ENCODE assay signal across 14 cellular contexts in genomic region chr3:89043406-89043947, GRCh38.
"Had no signal": no experiment of that assay in that cellular context is flagged by ENCODE, and none has a peak within 500 bp of the region (broad histone marks: within the 10 kb centered on the region; RNA-seq: fewer than 3 reads in every experiment).

No MANE protein-coding gene starts in this region.

- H3K4me3 Mint-ChIP-seq: activated naive CD8-positive, alpha-beta T cell treated with anti-CD3 and anti-CD28 coated beads, Interleukin-2, amount 10 ng/mL, durations not matched to agents 7 days and 5 days; activated T-helper 1 cell treated with anti-CD3 and anti-CD28 coated beads, Interleukin-12 subunit alpha, Interleukin-12 subunit beta, Interleukin-2, Interleukin-4 antibody, amounts not matched to agents 30 ng/mL and 10 ng/mL and 1 ng/mL, durations not matched to agents 14 hours and 24 hours and 36 hours; memory B cell had no signal

- H3K4me3 ChIP-seq: tibial artery, uterus had no signal

- H3K27ac ChIP-seq: tibial artery, uterus, WERI-Rb-1 had no signal

- H3K36me3 Mint-ChIP-seq: activated naive CD8-positive, alpha-beta T cell treated with anti-CD3 and anti-CD28 coated beads, Interleukin-2, amount 10 ng/mL, durations not matched to agents 7 days and 5 days; memory B cell had no signal

- ATAC-seq: stimulated activated naive CD8-positive, alpha-beta T cell treated with anti-CD3 and anti-CD28 coated beads, Interleukin-15, Interleukin-2, amounts not matched to agents 100 U/mL and 50 U/mL, for 24 hours had no signal

- H3K27ac Mint-ChIP-seq: activated naive CD8-positive, alpha-beta T cell treated with anti-CD3 and anti-CD28 coated beads, Interleukin-2, amount 10 ng/mL, durations not matched to agents 7 days and 5 days; activated T-helper 1 cell treated with anti-CD3 and anti-CD28 coated beads, Interleukin-12 subunit alpha, Interleukin-12 subunit beta, Interleukin-2, Interleukin-4 antibody, amounts not matched to agents 30 ng/mL and 10 ng/mL and 1 ng/mL, durations not matched to agents 14 hours and 24 hours and 36 hours; memory B cell; progenitor cell of endocrine pancreas had no signal

- H3K27me3 ChIP-seq: tibial artery, uterus had no signal

- H3K9me3 ChIP-seq: tibial artery, uterus had no signal

- H3K36me3 ChIP-seq: tibial artery, uterus, WERI-Rb-1 had no signal

- DNase-seq: activated CD4-positive, alpha-beta T cell treated with anti-CD3 and anti-CD28 coated beads, Interleukin-2, amount 50 U/mL, for 4 hours; activated naive CD4-positive, alpha-beta T cell; activated naive CD8-positive, alpha-beta T cell treated with anti-CD3 and anti-CD28 coated beads, Interleukin-2, amount 10 ng/mL, durations not matched to agents 7 days and 5 days; amygdala; foreskin fibroblast; head of caudate nucleus; stimulated activated naive CD8-positive, alpha-beta T cell treated with anti-CD3 and anti-CD28 coated beads, Interleukin-15, Interleukin-2, amounts not matched to agents 100 U/mL and 50 U/mL, for 24 hours; substantia nigra; tibial artery; uterus; WERI-Rb-1 had no signal

- H3K27me3 Mint-ChIP-seq: activated naive CD8-positive, alpha-beta T cell treated with anti-CD3 and anti-CD28 coated beads, Interleukin-2, amount 10 ng/mL, durations not matched to agents 7 days and 5 days; memory B cell; progenitor cell of endocrine pancreas had no signal

- H3K4me1 ChIP-seq: tibial artery, uterus had no signal

- H3K4me1 Mint-ChIP-seq: activated naive CD8-positive, alpha-beta T cell treated with anti-CD3 and anti-CD28 coated beads, Interleukin-2, amount 10 ng/mL, durations not matched to agents 7 days and 5 days; memory B cell had no signal

- H3K9me3 Mint-ChIP-seq: activated naive CD8-positive, alpha-beta T cell treated with anti-CD3 and anti-CD28 coated beads, Interleukin-2, amount 10 ng/mL, durations not matched to agents 7 days and 5 days; activated T-helper 1 cell treated with anti-CD3 and anti-CD28 coated beads, Interleukin-12 subunit alpha, Interleukin-12 subunit beta, Interleukin-2, Interleukin-4 antibody, amounts not matched to agents 30 ng/mL and 10 ng/mL and 1 ng/mL, durations not matched to agents 14 hours and 24 hours and 36 hours; memory B cell had no signal
